In the genomic region with DNA sequence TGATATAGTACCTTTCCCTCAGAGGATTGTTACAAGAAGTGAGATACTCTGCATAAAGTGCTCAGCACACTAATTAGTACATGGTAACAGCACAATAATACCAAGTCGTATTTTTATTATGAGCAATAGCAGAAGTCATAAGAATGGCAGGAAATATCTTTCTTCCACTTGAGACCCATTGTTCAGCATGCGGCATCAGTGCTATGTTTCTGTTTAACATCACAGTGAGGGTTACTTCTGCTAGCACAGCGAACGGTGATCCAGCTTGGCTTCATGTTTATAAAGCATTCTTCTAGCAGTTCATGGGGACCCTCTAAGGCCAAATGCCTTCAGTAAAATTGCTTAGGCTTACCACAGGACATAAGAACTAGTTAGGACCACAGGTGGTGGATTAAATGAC, we compare ENCODE assay signal across 6 cellular contexts.
"Had no signal": no experiment of that assay in that cellular context is flagged by ENCODE, and none has a peak within 500 bp of the region (broad histone marks: within the 10 kb centered on the region; RNA-seq: fewer than 3 reads in every experiment).

No MANE protein-coding gene starts in this region.

- H2AFZ ChIP-seq: GM23338 had no signal

- FAIRE-seq: H1, H54, HTR-8/SVneo had no signal

- H3K4me2 ChIP-seq: GM23338 had no signal

- H3K4me3 ChIP-seq: GM23338 had no signal

- DNase-seq: H9, HCEC 1CT had no signal
